ENCODE assay signal across 25 cellular contexts in genomic region chr1:228793032-228793431, GRCh38. TPM values are rescaled to one million over a fixed set of nuclear protein-coding genes. Genes with fewer than 3 reads are reported as not detected.
DNase-seq lines count a peak whose midpoint lies in the region; ATAC-seq and TF ChIP-seq lines count a peak whose summit lies in the region.
"Had no signal": no experiment of that assay in that cellular context is flagged by ENCODE, and none has a peak within 500 bp of the region (broad histone marks: within the 10 kb centered on the region; RNA-seq: fewer than 3 reads in every experiment).

No MANE protein-coding gene starts in this region.

- 84 to 89% (median 87%) methylated on average over 2 of the region's 2 CpGs for WGBS in stomach, 5 donors

- H3K36me3 ChIP-seq in naive thymus-derived CD4-positive, alpha-beta T cell (ENCODE audit: control insufficient read depth in 2 of 3, insufficient read depth in 3 of 3, low read length in 3 of 3) = no peaks in the 10 kb centered on the region
- no peaks in the 10 kb centered on the region for H3K36me3 ChIP-seq in stomach
- H3K36me3 ChIP-seq: breast epithelium, colonic mucosa, esophagus squamous epithelium, neural progenitor cell, right lobe of liver, tibial artery had no signal

- peaks cover 9% of the 10 kb centered on the region for H3K4me1 Mint-ChIP-seq in activated CD4-positive, alpha-beta memory T cell treated with anti-CD3 and anti-CD28 coated beads for 36 hours (ENCODE audit: low read depth)
- peaks cover 14 to 33% (median 25%) of the 10 kb centered on the region in 7 donors for H3K4me1 Mint-ChIP-seq in naive thymus-derived CD4-positive, alpha-beta T cell

- H3K9me3 ChIP-seq in naive thymus-derived CD4-positive, alpha-beta T cell (ENCODE audit: control insufficient read depth in 2 of 3, low read length in 3 of 3) = no peaks in the 10 kb centered on the region
- H3K9me3 ChIP-seq in stomach = no peaks in the 10 kb centered on the region
- H3K9me3 ChIP-seq: breast epithelium, colonic mucosa, esophagus squamous epithelium, right lobe of liver, tibial artery had no signal

- H3K27ac ChIP-seq in naive thymus-derived CD4-positive, alpha-beta T cell (ENCODE audit: low read depth, low read length) = no peak overlapping the region
- no peak overlapping the region for H3K27ac ChIP-seq in stomach
- H3K27ac ChIP-seq: breast epithelium, colonic mucosa, esophagus squamous epithelium, neural progenitor cell, PC-9, right lobe of liver, tibial artery had no signal

- no peaks in the 10 kb centered on the region for H3K27me3 ChIP-seq in naive thymus-derived CD4-positive, alpha-beta T cell (ENCODE audit: control insufficient read depth in 2 of 2, insufficient read depth in 2 of 2, low read length in 2 of 2)
- no peaks in the 10 kb centered on the region for H3K27me3 ChIP-seq in stomach
- H3K27me3 ChIP-seq: breast epithelium, colonic mucosa, esophagus squamous epithelium, neural progenitor cell, right lobe of liver, tibial artery had no signal

- H3K4me1 ChIP-seq in naive thymus-derived CD4-positive, alpha-beta T cell (ENCODE audit: control insufficient read depth in 2 of 2, insufficient read depth in 2 of 2, low read length in 2 of 2) = peaks cover 48 to 50% of the 10 kb centered on the region in 2 donors
- peaks cover 0 to 6% (median 0%) of the 10 kb centered on the region in 4 donors for H3K4me1 ChIP-seq in stomach
- H3K4me1 ChIP-seq: breast epithelium, colonic mucosa, esophagus squamous epithelium, right lobe of liver, tibial artery had no signal

- TF ChIP-seq CTCF in GM12872 (IDR thresholded peaks at IDR 0.05; ENCODE audit: insufficient read depth, low read depth, low read length) (0 out of 3 replicates have a peak, but pooled peaks have one; percentile 14), GM20000 (IDR thresholded peaks at IDR 0.05; ENCODE audit: extremely low read depth, missing control alignments) (no peak), stomach (IDR thresholded peaks at IDR 0.05) (no peak)

- DNase-seq in activated gamma-delta T cell treated with Interleukin-2 at 50 U/mL for 16 hours (peak; percentile 29), activated gamma-delta T cell (lab: John Stamatoyannopoulos, UW) (no peak), GM20000 (ENCODE audit: low spot score) (no peak), stomach (no peak), mucosa of gallbladder (ENCODE audit: low spot score) (no peak)
- DNase-seq in activated CD4-positive, alpha-beta memory T cell treated with anti-CD3 and anti-CD28 coated beads for 36 hours = peak; percentile 33
- peak in 5 of 9 donors; percentile 20 to 33 (median 23) for DNase-seq in naive thymus-derived CD4-positive, alpha-beta T cell
- DNase-seq: ACHN; amygdala; colonic mucosa; esophagus squamous epithelium; islet precursor cell; NCI-H1417 treated with DMSO at 0.1 percent for 48 hours; NCI-H446 treated with DMSO at 0.1 percent for 48 hours; PC-9; right lobe of liver; Right ventricle myocardium superior; stimulated activated CD4-positive, alpha-beta T cell treated with anti-CD3 and anti-CD28 coated beads, Interleukin-12 subunit alpha, Interleukin-12 subunit beta, amount 100 ng/mL, for 4 hours; stimulated activated naive CD4-positive, alpha-beta T cell treated with Interleukin-2 at 50 U/mL for 16 hours; tibial artery had no signal

- POLR2A ChIA-PET in activated CD4-positive, alpha-beta memory T cell treated with anti-CD3 and anti-CD28 coated beads for 36 hours (lab: Charles Lee) = no interaction called here
- POLR2A ChIA-PET in naive thymus-derived CD4-positive, alpha-beta T cell (lab: Charles Lee) = interaction anchor here (0.6 kb wide), 1 partner anchor 9 kb away, joined by 3 read pairs; no protein-coding TSS in a partner anchor

- intact Hi-C loops in activated CD4-positive, alpha-beta memory T cell treated with anti-CD3 and anti-CD28 coated beads for 36 hours (cut with micrococcal nuclease) = loop anchor here (5.0 to 10.0 kb wide), 2 partner anchors 132 to 334 kb away; no protein-coding TSS in a partner anchor
- intact Hi-C loops in naive thymus-derived CD4-positive, alpha-beta T cell (cut with micrococcal nuclease) = loop anchor here in 1 of 2 donors (5.0 kb wide), 1 partner anchor 34 kb away; no protein-coding TSS in a partner anchor
- intact Hi-C loops in stomach (cut with DNase I; ENCODE audit: low total_unique reads) = no loop called here

- no peak overlapping the region for H3K27ac Mint-ChIP-seq in activated CD4-positive, alpha-beta memory T cell treated with anti-CD3 and anti-CD28 coated beads for 36 hours
- no peak overlapping the region for H3K27ac Mint-ChIP-seq in naive thymus-derived CD4-positive, alpha-beta T cell
- H3K27ac Mint-ChIP-seq: neural progenitor cell, WTC11 had no signal

- no peak for TF ChIP-seq POLR2A in stomach (IDR thresholded peaks at IDR 0.05)

- CTCF ChIA-PET in activated CD4-positive, alpha-beta memory T cell treated with anti-CD3 and anti-CD28 coated beads for 36 hours (lab: Charles Lee) = interaction anchor here (1.3 kb wide), 1 partner anchor 68 kb away, joined by 3 read pairs; no protein-coding TSS in a partner anchor
- CTCF ChIA-PET in naive thymus-derived CD4-positive, alpha-beta T cell (lab: Charles Lee) = no interaction called here

- no peak for TF ChIP-seq EP300 in stomach (IDR thresholded peaks at IDR 0.05)

- ATAC-seq in naive thymus-derived CD4-positive, alpha-beta T cell = peak; percentile 50
- ATAC-seq: HCT116, right lobe of liver, WTC11 had no signal

- H3K36me3 Mint-ChIP-seq in activated CD4-positive, alpha-beta memory T cell treated with anti-CD3 and anti-CD28 coated beads for 36 hours = no peaks in the 10 kb centered on the region
- H3K36me3 Mint-ChIP-seq in naive thymus-derived CD4-positive, alpha-beta T cell = peaks cover 0 to 11% (median 4%) of the 10 kb centered on the region in 5 donors
- H3K36me3 Mint-ChIP-seq: neural progenitor cell, WTC11 had no signal

- H3K27me3 Mint-ChIP-seq in activated CD4-positive, alpha-beta memory T cell treated with anti-CD3 and anti-CD28 coated beads for 36 hours = no peaks in the 10 kb centered on the region
- H3K27me3 Mint-ChIP-seq in naive thymus-derived CD4-positive, alpha-beta T cell = no peaks in the 10 kb centered on the region

- H3K4me3 ChIP-seq in naive thymus-derived CD4-positive, alpha-beta T cell (ENCODE audit: low read length) = no peak overlapping the region
- H3K4me3 ChIP-seq in stomach = no peak overlapping the region
- H3K4me3 ChIP-seq: breast epithelium, colonic mucosa, esophagus squamous epithelium, neural progenitor cell, PC-9, right lobe of liver, tibial artery had no signal

- H3K9me3 Mint-ChIP-seq in activated CD4-positive, alpha-beta memory T cell treated with anti-CD3 and anti-CD28 coated beads for 36 hours = peaks cover 3% of the 10 kb centered on the region
- H3K9me3 Mint-ChIP-seq in naive thymus-derived CD4-positive, alpha-beta T cell = peaks cover 0 to 11% (median 7%) of the 10 kb centered on the region in 11 donors
- H3K9me3 Mint-ChIP-seq: neural progenitor cell, WTC11 had no signal

- no peak overlapping the region for H3K4me3 Mint-ChIP-seq in activated CD4-positive, alpha-beta memory T cell treated with anti-CD3 and anti-CD28 coated beads for 36 hours
- H3K4me3 Mint-ChIP-seq in naive thymus-derived CD4-positive, alpha-beta T cell = no peak overlapping the region
- H3K4me3 Mint-ChIP-seq: neural progenitor cell, WTC11 had no signal

RNA-seq across cellular contexts. Expression of gene RHOU, which starts 57.8 kb away (rescaled TPM):
- total RNA-seq in activated CD4-positive, alpha-beta memory T cell treated with anti-CD3 and anti-CD28 coated beads for 36 hours = under 1 TPM; 0.57 to 0.68 TPM
- total RNA-seq in naive thymus-derived CD4-positive, alpha-beta T cell = 1 to 10 TPM; 1.3 to 6.5 (median 1.8) TPM
- under 1 TPM; 0.09 to 0.31 TPM for polyA plus RNA-seq in naive thymus-derived CD4-positive, alpha-beta T cell
- total RNA-seq in stomach = 10 to 100 TPM in 4 of 5 donors, 1 to 10 TPM in 1; 1.2 to 75.5 (median 30.0) TPM
- 10 to 100 TPM; 15.5 to 35.6 (median 16.9) TPM for polyA plus RNA-seq in stomach
- total RNA-seq in mucosa of gallbladder = 80.4 TPM
- total RNA-seq: PC-9 had no signal

Comparison
In these comparisons a context has a peak if more than half of its experiments do, and no peak if none do; other contexts are left out.
1. DNase-seq: peak in activated gamma-delta T cell treated with Interleukin-2 at 50 U/mL for 16 hours (single experiment), activated CD4-positive, alpha-beta memory T cell treated with anti-CD3 and anti-CD28 coated beads for 36 hours (single experiment) and naive thymus-derived CD4-positive, alpha-beta T cell (5 of 9); none in activated gamma-delta T cell (single experiment), GM20000 (single experiment), stomach (single experiment) and mucosa of gallbladder (single experiment).